Comparison of ENCODE assay signal across 36 cellular contexts in the genomic region with DNA sequence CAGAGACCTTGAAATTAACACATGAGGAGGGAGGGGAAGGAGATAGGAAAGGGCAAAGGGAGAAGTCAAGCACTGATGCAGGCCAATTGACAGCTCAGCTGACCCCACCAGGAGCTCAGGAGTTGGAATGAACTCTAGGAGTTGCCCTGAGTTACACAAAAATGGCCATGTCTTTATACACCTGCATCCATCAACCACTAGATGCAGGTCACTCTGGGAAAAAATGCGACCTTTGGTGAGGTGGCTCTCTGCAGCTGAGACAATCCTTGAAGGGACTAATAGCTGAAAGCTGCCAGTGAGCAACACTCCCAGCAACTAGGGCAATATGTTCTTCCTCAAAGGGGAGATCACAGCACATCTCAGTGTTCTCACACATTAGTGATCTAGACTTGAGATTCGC.
"Had no signal": no experiment of that assay in that cellular context is flagged by ENCODE, and none has a peak within 500 bp of the region (broad histone marks: within the 10 kb centered on the region; RNA-seq: fewer than 3 reads in every experiment).

No MANE protein-coding gene starts in this region.

- H3K4me2 ChIP-seq: KMS-11 had no signal

- H3K27me3 ChIP-seq: MG63 had no signal

- DNase-seq: Karpas-422, Kasumi-1, MG63, MM.1S, MV-4-11, NCI-H1048, NCI-H1092, NCI-H1092 treated with DMSO at 0.1 percent for 48 hours, NCI-H1105, NCI-H1105 treated with DMSO at 0.1 percent for 48 hours, NCI-H1417, NCI-H1417 treated with DMSO at 0.1 percent for 48 hours, NCI-H1436, NCI-H1436 treated with DMSO at 0.1 percent for 48 hours, NCI-H146, NCI-H1694, NCI-H1694 treated with DMSO at 0.1 percent for 48 hours, NCI-H187, NCI-H187 treated with DMSO at 0.1 percent for 48 hours, NCI-H1930, NCI-H2029, NCI-H2029 treated with DMSO at 0.1 percent for 48 hours, NCI-H2081, NCI-H2081 treated with DMSO at 0.1 percent for 48 hours, NCI-H2107, NCI-H2171, NCI-H2171 treated with DMSO at 0.1 percent for 48 hours, NCI-H2227 treated with DMSO at 0.1 percent for 48 hours, NCI-H226, NCI-H345, NCI-H446, NCI-H446 treated with DMSO at 0.1 percent for 48 hours, NCI-H510A, NCI-H510A treated with DMSO at 0.1 percent for 48 hours, NCI-H524 had no signal

- H3K27ac ChIP-seq: KMS-11 had no signal

- H3K4me3 ChIP-seq: MG63 had no signal

- H3K36me3 ChIP-seq: MG63 had no signal

- H3K9me3 ChIP-seq: MG63 had no signal

- H3K9ac ChIP-seq: KMS-11 had no signal
